In the genomic region with DNA sequence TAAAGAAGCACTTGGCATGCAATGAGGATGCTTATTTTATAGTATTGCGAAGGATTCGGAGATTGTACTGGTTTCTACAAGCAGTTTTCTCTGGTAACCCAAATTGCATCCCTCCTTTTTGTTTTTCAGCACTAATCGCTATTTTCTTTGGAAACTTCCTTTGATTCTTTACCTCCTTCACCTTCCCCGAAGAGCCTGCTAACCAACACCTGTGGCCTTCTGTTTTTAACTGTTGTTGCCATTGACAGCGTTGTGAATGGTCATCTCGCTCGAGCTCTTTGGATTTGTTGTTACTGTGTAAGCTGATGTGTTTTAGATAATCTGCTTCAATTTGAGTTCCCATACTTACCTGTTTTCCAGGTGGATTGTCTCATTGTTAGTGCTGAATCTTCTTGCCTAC, we compare ENCODE assay signal across 8 cellular contexts. TPM values are rescaled to one million over a fixed set of nuclear protein-coding genes. Genes with fewer than 3 reads are reported as not detected.
DNase-seq lines count a peak whose midpoint lies in the region; ATAC-seq and TF ChIP-seq lines count a peak whose summit lies in the region.

No MANE protein-coding gene starts in this region.

- H3K27me3 ChIP-seq in Caco-2 (replicated peaks; ENCODE audit: control insufficient read depth, insufficient read depth, low read length) (no peaks in the 10 kb centered on the region), OCI-LY1 (ENCODE audit: insufficient read depth, low read length) (no peaks in the 10 kb centered on the region), neuronal stem cell (ENCODE audit: control insufficient read depth in 3 of 3, insufficient read depth in 3 of 3, low read depth in 1 of 3, low read length in 3 of 3) (no peaks in the 10 kb centered on the region)

- H3K9ac ChIP-seq in OCI-LY1 (ENCODE audit: low read length) (peak overlapping the region; percentile 98), neuronal stem cell (ENCODE audit: low read depth, low read length, poor library complexity) (no peak overlapping the region)

- no peak for TF ChIP-seq CTCF in Caco-2 (IDR thresholded peaks at IDR 0.05; ENCODE audit: insufficient read depth in 1 of 2, low read depth in 1 of 2, low read length in 1 of 2, severe bottlenecking in 1 of 2, unreplicated experiment in 1 of 2)
- TF ChIP-seq CTCF in OCI-LY1 (IDR thresholded peaks at IDR 0.05; ENCODE audit: low read length) = no peak
- no peak for TF ChIP-seq CTCF in endothelial cell (IDR thresholded peaks at IDR 0.05; ENCODE audit: unreplicated experiment)

- H3K9me3 ChIP-seq in Caco-2 (no peaks in the 10 kb centered on the region), OCI-LY1 (ENCODE audit: low read length) (no peaks in the 10 kb centered on the region), neuronal stem cell (replicated peaks in 1 of 2; ENCODE audit: control insufficient read depth in 2 of 2, insufficient read depth in 1 of 2, low read depth in 1 of 2, low read length in 2 of 2) (peaks cover 7% of the 10 kb centered on the region in 2 donors)

- H2BK12ac ChIP-seq in neuronal stem cell (ENCODE audit: low read length) = no peak overlapping the region

- no peak overlapping the region for H2BK5ac ChIP-seq in neuronal stem cell (ENCODE audit: low read length)

- TSS peak; percentile 43 for BruUV-seq in Caco-2 (replicated peaks; lab: Mats Ljungman, UMichigan)

- no peak overlapping the region for H2AK5ac ChIP-seq in neuronal stem cell (ENCODE audit: low read depth, low read length)

- no peaks in the 10 kb centered on the region for H3F3A ChIP-seq in OCI-LY1 (ENCODE audit: insufficient read depth, low read length)

- WGBS in neuronal stem cell (ENCODE audit: extremely low coverage in 2 of 2, insufficient read length in 2 of 2, insufficient replicate concordance in 1 of 2), 2 donors = no CpG with 5 or more reads among the region's 7 CpGs

- H3K14ac ChIP-seq in neuronal stem cell (ENCODE audit: low read length) = no peak overlapping the region

- H3K4me1 Mint-ChIP-seq in Caco-2 (ENCODE audit: low read depth, unreplicated experiment) = no peaks in the 10 kb centered on the region
- peaks cover 34% of the 10 kb centered on the region for H3K4me1 Mint-ChIP-seq in endothelial cell (ENCODE audit: unreplicated experiment)

- peaks cover 43% of the 10 kb centered on the region for H3K79me2 ChIP-seq in OCI-LY1 (ENCODE audit: insufficient read depth, low read length)

- peak overlapping the region; percentile 73 for H3K4me2 ChIP-seq in OCI-LY1 (ENCODE audit: low read length)
- H3K4me2 ChIP-seq in neuronal stem cell (ENCODE audit: insufficient read depth, low read length, poor library complexity, severe bottlenecking) = peak overlapping the region; percentile 64

- H3K27me3 Mint-ChIP-seq in Caco-2 (ENCODE audit: insufficient read depth, unreplicated experiment) (no peaks in the 10 kb centered on the region), endothelial cell (ENCODE audit: unreplicated experiment) (peaks cover 10% of the 10 kb centered on the region)

- DNase-seq in Caco-2 (no peak), endothelial cell (ENCODE audit: low spot score) (no peak), neuronal stem cell (ENCODE audit: low spot score) (no peak), medulla oblongata (ENCODE audit: extremely low spot score) (no peak)

- H3K4me1 ChIP-seq in Caco-2 (peaks cover 10% of the 10 kb centered on the region), OCI-LY1 (ENCODE audit: insufficient read depth, low read length, severe bottlenecking) (peaks cover 26% of the 10 kb centered on the region), neuronal stem cell (ENCODE audit: control insufficient read depth in 2 of 2, insufficient read depth in 1 of 2, low read depth in 1 of 2, low read length in 2 of 2) (peaks cover 4 to 5% of the 10 kb centered on the region in 2 donors)

- no peaks in the 10 kb centered on the region for H3K9me2 ChIP-seq in OCI-LY1 (ENCODE audit: low read depth, low read length)

- H3K27ac Mint-ChIP-seq in Caco-2 (ENCODE audit: unreplicated experiment) = peak overlapping the region; percentile 73
- peak overlapping the region; percentile 76 for H3K27ac Mint-ChIP-seq in endothelial cell (ENCODE audit: unreplicated experiment)

- H3K79me1 ChIP-seq in neuronal stem cell (ENCODE audit: low read depth, low read length) = peaks cover 12% of the 10 kb centered on the region

- POLR2A ChIA-PET in Caco-2 (lab: Charles Lee) = interaction anchor here (0.6 kb wide), 1 partner anchor 68 kb away, joined by 5 read pairs; no protein-coding TSS in a partner anchor

- H3K4ac ChIP-seq in neuronal stem cell (ENCODE audit: low read length) = no peak overlapping the region

- ATAC-seq in HG03565 (IDR thresholded peaks at IDR 0.05; ENCODE audit: unreplicated experiment) (no peak), GM18867 (IDR thresholded peaks at IDR 0.05; ENCODE audit: unreplicated experiment) (no peak), GM18909 (IDR thresholded peaks at IDR 0.05; ENCODE audit: poor library complexity, unreplicated experiment) (no peak)

- H4K91ac ChIP-seq in neuronal stem cell (ENCODE audit: low read depth, low read length, poor library complexity) = no peak overlapping the region

- no peaks in the 10 kb centered on the region for H3K9me3 Mint-ChIP-seq in Caco-2 (ENCODE audit: unreplicated experiment)
- no peaks in the 10 kb centered on the region for H3K9me3 Mint-ChIP-seq in endothelial cell (ENCODE audit: unreplicated experiment)

- intact Hi-C loops in Caco-2 (cut with micrococcal nuclease; ENCODE audit: unreplicated experiment) = no loop called here

- no peak overlapping the region for H4K8ac ChIP-seq in neuronal stem cell (ENCODE audit: low read depth, low read length)

- H3K36me3 Mint-ChIP-seq in Caco-2 (ENCODE audit: insufficient read depth, unreplicated experiment) (peaks cover 33% of the 10 kb centered on the region), endothelial cell (ENCODE audit: low read depth, unreplicated experiment) (peaks cover 16% of the 10 kb centered on the region)

- H2AFZ ChIP-seq in OCI-LY1 (ENCODE audit: low read length) (no peak overlapping the region), neuronal stem cell (ENCODE audit: low read length) (no peak overlapping the region)

- peak overlapping the region; percentile 46 for H3K27ac ChIP-seq in OCI-LY1 (ENCODE audit: low read depth, low read length, poor library complexity, severe bottlenecking)
- H3K27ac ChIP-seq in neuronal stem cell (replicated peaks; ENCODE audit: low read length) = no peak overlapping the region

- peak overlapping the region; percentile 84 for H3K4me3 Mint-ChIP-seq in Caco-2 (ENCODE audit: unreplicated experiment)
- peak overlapping the region; percentile 93 for H3K4me3 Mint-ChIP-seq in endothelial cell (ENCODE audit: unreplicated experiment)

- no peak overlapping the region for H3K18ac ChIP-seq in neuronal stem cell (ENCODE audit: low read length)

- H3K36me3 ChIP-seq in Caco-2 (ENCODE audit: control insufficient read depth, insufficient read depth, low read length) (no peaks in the 10 kb centered on the region; the same call in 1 of the 2 replicates), OCI-LY1 (ENCODE audit: insufficient read depth, low read length) (peaks cover 37% of the 10 kb centered on the region), neuronal stem cell (replicated peaks in 1 of 2; ENCODE audit: control insufficient read depth in 2 of 2, insufficient read depth in 2 of 2, low read length in 2 of 2) (peaks cover 10 to 50% of the 10 kb centered on the region in 2 donors)

- CTCF ChIA-PET in Caco-2 (lab: Charles Lee) = no interaction called here

- H3K23ac ChIP-seq in neuronal stem cell (ENCODE audit: low read depth, low read length, poor library complexity) = no peak overlapping the region

- no peak overlapping the region for H2BK15ac ChIP-seq in neuronal stem cell (ENCODE audit: low read length)

- H4K20me1 ChIP-seq in OCI-LY1 (ENCODE audit: insufficient read depth, low read length) = no peaks in the 10 kb centered on the region

- H3K4me3 ChIP-seq in Caco-2 (ENCODE audit: low read depth, low read length) (peak overlapping the region; percentile 80), OCI-LY1 (ENCODE audit: low read depth, low read length, poor library complexity, severe bottlenecking) (peak overlapping the region; percentile 95), neuronal stem cell (ENCODE audit: low read length in 2 of 2) (peak overlapping the region; percentile 91 to 95)

- no peak overlapping the region for H2BK120ac ChIP-seq in neuronal stem cell (ENCODE audit: low read depth, low read length)

RNA-seq across cellular contexts. Expression of a gene that starts 1.1 kb away (rescaled TPM):
- 43.2 and 46.3 TPM in 2 replicates for total RNA-seq in Caco-2 (2022)
- 46.3 TPM for total RNA-seq in endothelial cell (ENCODE audit: unreplicated experiment)
- 38.2 TPM for polyA plus RNA-seq in neuronal stem cell (2013, experiment 1 of 2)
- 40.6 TPM for polyA plus RNA-seq in neuronal stem cell (2013, experiment 2 of 2)
